In the genomic region with DNA sequence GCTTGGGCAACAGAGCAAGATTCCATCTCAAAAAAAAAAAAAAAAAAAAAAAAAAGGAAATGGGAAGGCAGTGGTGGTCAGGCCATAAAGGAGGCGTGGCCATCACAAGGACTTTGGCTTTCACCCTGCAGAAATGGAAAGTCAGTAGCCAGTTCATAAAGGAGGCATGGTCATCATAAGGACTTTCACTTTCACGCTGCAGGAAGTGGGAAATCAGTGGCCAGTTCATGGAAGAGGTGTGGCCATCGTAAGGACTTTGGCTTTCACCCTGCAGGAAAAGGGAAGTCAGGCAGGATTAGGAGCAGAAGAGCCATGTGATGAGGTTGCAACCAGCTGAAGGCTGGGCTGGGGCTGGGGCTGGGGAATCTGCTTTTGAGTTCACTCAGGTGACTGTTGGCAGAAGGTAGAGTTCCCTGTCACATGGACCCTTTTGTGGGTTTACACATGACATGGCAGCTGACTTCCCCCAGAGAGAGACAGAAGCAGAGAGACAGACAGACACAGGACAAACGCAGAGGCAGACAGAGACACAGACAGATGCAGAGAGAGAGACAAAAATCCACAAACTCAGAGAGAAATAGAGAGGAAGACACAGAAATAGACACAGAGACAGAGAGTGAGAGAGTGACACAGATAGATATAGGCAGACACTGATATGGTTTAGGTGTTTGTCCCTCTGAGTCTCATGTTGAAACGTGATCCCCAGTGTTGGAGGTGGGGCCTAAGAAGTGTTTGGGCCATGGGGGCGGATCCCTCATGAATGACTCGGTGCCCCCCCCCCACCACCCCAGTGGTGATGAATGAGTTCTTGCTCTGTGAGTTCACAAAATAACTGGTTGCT, we compare ENCODE assay signal across 16 cellular contexts.
A peak's percentile ranks its signal among the peaks of the same experiment; 100 is the strongest.
DNase-seq lines count a peak whose midpoint lies in the region; ATAC-seq and TF ChIP-seq lines count a peak whose summit lies in the region.
"Had no signal": no experiment of that assay in that cellular context is flagged by ENCODE, and none has a peak within 500 bp of the region (broad histone marks: within the 10 kb centered on the region; RNA-seq: fewer than 3 reads in every experiment).

No MANE protein-coding gene starts in this region.

- intact Hi-C loops in colonic mucosa (cut with DNase I) (no loop called here), upper lobe of right lung (cut with DNase I) (no loop called here)

- H3K9ac ChIP-seq in MM.1S (ENCODE audit: low read length) (no peak overlapping the region), colonic mucosa (ENCODE audit: low read depth in 2 of 2, low read length in 2 of 2) (no peak overlapping the region)

- no peaks in the 10 kb centered on the region for H3K36me3 Mint-ChIP-seq in stimulated activated naive CD8-positive, alpha-beta T cell treated with anti-CD3 and anti-CD28 coated beads, Interleukin-15, Interleukin-2, amounts not matched to agents 100 ng/mL and 50 ng/mL, for 24 hours (ENCODE audit: low read depth)
- H3K36me3 Mint-ChIP-seq: CD4-positive, CD25-positive, alpha-beta regulatory T cell; memory B cell had no signal

- H3K9me3 ChIP-seq in MM.1S (replicated peaks; ENCODE audit: insufficient read depth, low read length): no peaks in the 10 kb centered on the region
- H3K9me3 ChIP-seq in colonic mucosa: no peaks in the 10 kb centered on the region
- no peaks in the 10 kb centered on the region for H3K9me3 ChIP-seq in upper lobe of right lung
- H3K9me3 ChIP-seq: neutrophil had no signal

- H3K79me2 ChIP-seq in MM.1S (ENCODE audit: low read length): no peaks in the 10 kb centered on the region

- peak overlapping the region; percentile 6; the same call in 1 of the 2 replicates for H3K4me2 ChIP-seq in MM.1S (ENCODE audit: low read depth, low read length)

- no peak overlapping the region for H3K4me3 Mint-ChIP-seq in stimulated activated naive CD8-positive, alpha-beta T cell treated with anti-CD3 and anti-CD28 coated beads, Interleukin-15, Interleukin-2, amounts not matched to agents 100 ng/mL and 50 ng/mL, for 24 hours
- no peak overlapping the region for H3K4me3 Mint-ChIP-seq in stimulated activated naive CD8-positive, alpha-beta T cell treated with anti-CD3 and anti-CD28 coated beads, Interleukin-15, amount 100 ng/mL, for 72 hours
- H3K4me3 Mint-ChIP-seq: activated CD4-positive, alpha-beta T cell treated with anti-CD3 and anti-CD28 coated beads, Interleukin-2, amount 10 ng/mL, durations not matched to agents 7 days and 5 days; memory B cell had no signal

- no peak for ATAC-seq in stimulated activated naive CD8-positive, alpha-beta T cell treated with anti-CD3 and anti-CD28 coated beads, Interleukin-15, amount 100 ng/mL, for 72 hours
- ATAC-seq in upper lobe of right lung: peak; percentile 70
- ATAC-seq: sciatic nerve had no signal

- peak overlapping the region; percentile 53 for H3K27ac Mint-ChIP-seq in stimulated activated naive CD8-positive, alpha-beta T cell treated with anti-CD3 and anti-CD28 coated beads, Interleukin-15, Interleukin-2, amounts not matched to agents 100 ng/mL and 50 ng/mL, for 24 hours
- peak overlapping the region in 1 of 2 donors; percentile 80 for H3K27ac Mint-ChIP-seq in stimulated activated naive CD8-positive, alpha-beta T cell treated with anti-CD3 and anti-CD28 coated beads, Interleukin-15, amount 100 ng/mL, for 72 hours
- H3K27ac Mint-ChIP-seq: activated CD4-positive, alpha-beta T cell treated with anti-CD3 and anti-CD28 coated beads, Interleukin-2, amount 10 ng/mL, durations not matched to agents 7 days and 5 days; memory B cell had no signal

- no peaks in the 10 kb centered on the region for H3K9me3 Mint-ChIP-seq in stimulated activated naive CD8-positive, alpha-beta T cell treated with anti-CD3 and anti-CD28 coated beads, Interleukin-15, Interleukin-2, amounts not matched to agents 100 ng/mL and 50 ng/mL, for 24 hours
- peaks cover 10 to 13% of the 10 kb centered on the region in 2 donors for H3K9me3 Mint-ChIP-seq in stimulated activated naive CD8-positive, alpha-beta T cell treated with anti-CD3 and anti-CD28 coated beads, Interleukin-15, amount 100 ng/mL, for 72 hours

- DNase-seq in stimulated activated naive CD8-positive, alpha-beta T cell treated with anti-CD3 and anti-CD28 coated beads, Interleukin-15, amount 100 ng/mL, for 72 hours: no peak
- peak; percentile 14 for DNase-seq in MM.1S
- DNase-seq in colonic mucosa: peak; percentile 44
- no peak for DNase-seq in upper lobe of right lung
- no peak for DNase-seq in G401 (ENCODE audit: low spot score)
- DNase-seq in globus pallidus (ENCODE audit: low spot score): no peak
- no peak for DNase-seq in EL
- DNase-seq: activated CD4-positive, alpha-beta T cell treated with anti-CD3 and anti-CD28 coated beads, Interleukin-2, amount 10 ng/mL, durations not matched to agents 7 days and 5 days; activated effector memory CD4-positive, alpha-beta T cell treated with Interleukin-2 at 50 U/mL for 16 hours; CD4-positive, CD25-positive, alpha-beta regulatory T cell; H7; NCI-H226 had no signal

- H2AFZ ChIP-seq in MM.1S (ENCODE audit: low read length): no peak overlapping the region

- peaks cover 9% of the 10 kb centered on the region for H3F3A ChIP-seq in MM.1S (ENCODE audit: insufficient read depth, low read length)

- peaks cover 10% of the 10 kb centered on the region for H3K4me1 Mint-ChIP-seq in stimulated activated naive CD8-positive, alpha-beta T cell treated with anti-CD3 and anti-CD28 coated beads, Interleukin-15, Interleukin-2, amounts not matched to agents 100 ng/mL and 50 ng/mL, for 24 hours (ENCODE audit: low read depth)
- H3K4me1 Mint-ChIP-seq in stimulated activated naive CD8-positive, alpha-beta T cell treated with anti-CD3 and anti-CD28 coated beads, Interleukin-15, amount 100 ng/mL, for 72 hours: peaks cover 29% of the 10 kb centered on the region
- H3K4me1 Mint-ChIP-seq: memory B cell had no signal

- TF ChIP-seq CTCF in MM.1S (IDR thresholded peaks at IDR 0.05; ENCODE audit: low read length): no peak
- no peak for TF ChIP-seq CTCF in colonic mucosa (IDR thresholded peaks at IDR 0.05)
- TF ChIP-seq CTCF in upper lobe of right lung (IDR thresholded peaks at IDR 0.05): no peak

- no peaks in the 10 kb centered on the region for H3K27me3 Mint-ChIP-seq in stimulated activated naive CD8-positive, alpha-beta T cell treated with anti-CD3 and anti-CD28 coated beads, Interleukin-15, Interleukin-2, amounts not matched to agents 100 ng/mL and 50 ng/mL, for 24 hours
- H3K27me3 Mint-ChIP-seq in stimulated activated naive CD8-positive, alpha-beta T cell treated with anti-CD3 and anti-CD28 coated beads, Interleukin-15, amount 100 ng/mL, for 72 hours: no peaks in the 10 kb centered on the region
- H3K27me3 Mint-ChIP-seq: activated CD4-positive, alpha-beta T cell treated with anti-CD3 and anti-CD28 coated beads, Interleukin-2, amount 10 ng/mL, durations not matched to agents 7 days and 5 days; CD4-positive, CD25-positive, alpha-beta regulatory T cell had no signal

- no peaks in the 10 kb centered on the region for H3K9me2 ChIP-seq in MM.1S (replicated peaks; ENCODE audit: insufficient read depth, low read length)

- in situ Hi-C loops in G401 (cut with HindIII; ENCODE audit: low sequenced_read_pairs): no loop called here

- H3K4me3 ChIP-seq in MM.1S (ENCODE audit: low read length) (no peak overlapping the region), colonic mucosa (no peak overlapping the region), upper lobe of right lung (no peak overlapping the region)

- H3K4me1 ChIP-seq in MM.1S (ENCODE audit: low read length) (peaks cover 24% of the 10 kb centered on the region), colonic mucosa (no peaks in the 10 kb centered on the region), upper lobe of right lung (no peaks in the 10 kb centered on the region)

- H3K27ac ChIP-seq in MM.1S (ENCODE audit: low read length) (no peak overlapping the region; the same call in 1 of the 2 replicates), colonic mucosa (no peak overlapping the region), upper lobe of right lung (no peak overlapping the region)
- H3K27ac ChIP-seq: neutrophil had no signal

- H3K36me3 ChIP-seq in MM.1S (replicated peaks; ENCODE audit: insufficient read depth, low read length): no peaks in the 10 kb centered on the region
- H3K36me3 ChIP-seq in colonic mucosa: no peaks in the 10 kb centered on the region
- H3K36me3 ChIP-seq in upper lobe of right lung: no peaks in the 10 kb centered on the region
- H3K36me3 ChIP-seq: neutrophil had no signal

- no peaks in the 10 kb centered on the region for H4K20me1 ChIP-seq in MM.1S (ENCODE audit: insufficient read depth, low read length)

- H3K27me3 ChIP-seq in MM.1S (replicated peaks; ENCODE audit: insufficient read depth, low read length): no peaks in the 10 kb centered on the region
- H3K27me3 ChIP-seq in colonic mucosa: no peaks in the 10 kb centered on the region
- no peaks in the 10 kb centered on the region for H3K27me3 ChIP-seq in upper lobe of right lung
- H3K27me3 ChIP-seq: neutrophil had no signal

Comparison
In these comparisons a context has a peak if more than half of its experiments do, and no peak if none do; other contexts are left out.
1. DNase-seq: peak in MM.1S (single experiment) and colonic mucosa (single experiment); none in stimulated activated naive CD8-positive, alpha-beta T cell treated with anti-CD3 and anti-CD28 coated beads, Interleukin-15, amount 100 ng/mL, for 72 hours (0 of 2), upper lobe of right lung (single experiment), G401 (single experiment), globus pallidus (single experiment) and EL (single experiment).